8 cellular contexts compared by ENCODE assay signal in the genomic region with DNA sequence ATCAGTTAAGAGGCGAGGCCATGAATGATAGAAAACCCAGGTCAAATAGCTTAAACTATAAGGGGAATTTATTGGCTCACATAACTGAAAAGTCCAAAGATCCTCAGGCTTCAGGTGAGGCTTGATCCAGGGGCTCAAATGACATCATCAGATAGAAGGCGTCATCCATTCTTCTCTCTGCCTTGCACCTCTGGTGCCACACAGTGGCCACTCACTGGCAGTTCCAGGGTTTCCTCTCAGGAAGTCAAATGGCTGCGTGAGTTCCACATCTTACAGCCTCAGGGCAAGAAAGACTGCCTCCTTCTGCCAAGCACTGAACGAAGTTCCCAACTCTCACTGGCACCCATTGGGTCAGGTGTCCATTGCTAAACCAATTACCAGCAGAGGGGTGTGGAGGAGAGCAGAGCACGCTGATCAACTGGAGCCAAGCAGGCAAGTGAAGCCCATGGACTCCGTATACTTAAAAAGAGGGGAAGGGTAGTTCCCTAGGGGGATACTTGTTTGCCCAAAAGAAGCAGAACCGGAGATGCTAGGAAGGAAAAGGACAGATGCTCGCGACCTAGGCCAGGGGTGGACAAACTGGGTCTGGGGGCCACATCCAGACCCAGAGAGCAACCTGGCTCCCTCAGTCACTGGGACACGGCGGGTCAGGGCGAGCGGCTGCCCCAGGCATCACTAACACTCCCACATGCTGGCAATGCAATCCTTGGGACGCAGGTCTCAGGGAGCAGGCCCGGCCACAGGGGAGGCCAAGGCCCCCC.
A peak's percentile ranks its signal among the peaks of the same experiment; 100 is the strongest.
DNase-seq lines count a peak whose midpoint lies in the region; ATAC-seq and TF ChIP-seq lines count a peak whose summit lies in the region.

No MANE protein-coding gene starts in this region.

- H3K9me3 Mint-ChIP-seq in GM23338, result no peaks in the 10 kb centered on the region

- DNase-seq in AG08395 (ENCODE audit: low spot score) (peak; percentile 71), GM23338 (ENCODE audit: low spot score) (peak; percentile 80), SW480 (ENCODE audit: low spot score) (peak; percentile 57), iPS-NIHi11 (ENCODE audit: low spot score) (peak; percentile 63), esophagus muscularis mucosa (ENCODE audit: extremely low spot score) (no peak), midbrain (lab: John Stamatoyannopoulos, UW) (no peak)

- H3K27ac ChIP-seq in GM23338 (ENCODE audit: low read depth) (no peak overlapping the region), esophagus muscularis mucosa (replicated peaks in 1 of 4) (no peak overlapping the region)

- intact Hi-C loops in esophagus muscularis mucosa (cut with DNase I), result no loop called here

- TF ChIP-seq CTCF in GM23338 (conservative IDR thresholded peaks at IDR 0.05; ENCODE audit: low read depth in 2 of 2) (peak; percentile 64 to 79), esophagus muscularis mucosa (IDR thresholded peaks at IDR 0.05) (peak in 1 of 3 experiments; percentile 36)

- ATAC-seq in GM23338, result peak; percentile 73
- ATAC-seq in GM21576 (IDR thresholded peaks at IDR 0.05; ENCODE audit: unreplicated experiment), result no peak
- no peak for ATAC-seq in GM19035 (IDR thresholded peaks at IDR 0.05; ENCODE audit: unreplicated experiment)

- H4K20me1 ChIP-seq in GM23338 (replicated peaks; ENCODE audit: insufficient read depth), result no peaks in the 10 kb centered on the region

- H3K4me2 ChIP-seq in GM23338, result no peak overlapping the region

- 84% methylated on average over 10 of the region's 15 CpGs for WGBS in esophagus muscularis mucosa

- H3K36me3 Mint-ChIP-seq in GM23338 (ENCODE audit: low read depth), result no peaks in the 10 kb centered on the region

- H2AFZ ChIP-seq in GM23338, result no peak overlapping the region

- no peak for TF ChIP-seq POLR2A in esophagus muscularis mucosa (IDR thresholded peaks at IDR 0.05; ENCODE audit: low read depth)

- TF ChIP-seq EP300 in esophagus muscularis mucosa (IDR thresholded peaks at IDR 0.05), result no peak

- no peaks in the 10 kb centered on the region for H3K9me2 ChIP-seq in GM23338 (ENCODE audit: insufficient read depth)

- H3K4me1 ChIP-seq in GM23338 (ENCODE audit: insufficient read depth) (no peaks in the 10 kb centered on the region), esophagus muscularis mucosa (no peaks in the 10 kb centered on the region)

- H3K27ac Mint-ChIP-seq in GM23338, result no peak overlapping the region

- peaks cover 3% of the 10 kb centered on the region for H3K27me3 Mint-ChIP-seq in GM23338 (ENCODE audit: insufficient read depth, low read depth, poor library complexity)

- H3K27me3 ChIP-seq in GM23338 (ENCODE audit: insufficient read depth), result no peaks in the 10 kb centered on the region
- H3K27me3 ChIP-seq in esophagus muscularis mucosa, result peaks cover 0 to 56% (median 0%) of the 10 kb centered on the region in 4 donors

- no peak overlapping the region for H3K4me3 Mint-ChIP-seq in GM23338

- no peaks in the 10 kb centered on the region for H3K36me3 ChIP-seq in GM23338 (ENCODE audit: insufficient read depth)
- H3K36me3 ChIP-seq in esophagus muscularis mucosa, result no peaks in the 10 kb centered on the region

- H3K4me3 ChIP-seq in GM23338 (no peak overlapping the region), esophagus muscularis mucosa (no peak overlapping the region)

- H3K79me2 ChIP-seq in GM23338 (replicated peaks; ENCODE audit: insufficient read depth), result no peaks in the 10 kb centered on the region

- 0 out of 3 replicates have a peak, but pooled peaks cover 2% of the 10 kb centered on the region for H3K4me1 Mint-ChIP-seq in GM23338

- H3K9me3 ChIP-seq in esophagus muscularis mucosa, result no peaks in the 10 kb centered on the region

- no peaks in the 10 kb centered on the region for H3F3A ChIP-seq in GM23338 (replicated peaks; ENCODE audit: low read depth)

TF ChIP-seq in GM23338, 12 proteins besides CTCF, POLR2A, EP300 and RAD21:
- peak; percentile 93 for TF ChIP-seq CREB1 (CRISPR knock-in tag; IDR thresholded peaks at IDR 0.05; ENCODE audit: low read depth)
- TF ChIP-seq, protein P1, sequence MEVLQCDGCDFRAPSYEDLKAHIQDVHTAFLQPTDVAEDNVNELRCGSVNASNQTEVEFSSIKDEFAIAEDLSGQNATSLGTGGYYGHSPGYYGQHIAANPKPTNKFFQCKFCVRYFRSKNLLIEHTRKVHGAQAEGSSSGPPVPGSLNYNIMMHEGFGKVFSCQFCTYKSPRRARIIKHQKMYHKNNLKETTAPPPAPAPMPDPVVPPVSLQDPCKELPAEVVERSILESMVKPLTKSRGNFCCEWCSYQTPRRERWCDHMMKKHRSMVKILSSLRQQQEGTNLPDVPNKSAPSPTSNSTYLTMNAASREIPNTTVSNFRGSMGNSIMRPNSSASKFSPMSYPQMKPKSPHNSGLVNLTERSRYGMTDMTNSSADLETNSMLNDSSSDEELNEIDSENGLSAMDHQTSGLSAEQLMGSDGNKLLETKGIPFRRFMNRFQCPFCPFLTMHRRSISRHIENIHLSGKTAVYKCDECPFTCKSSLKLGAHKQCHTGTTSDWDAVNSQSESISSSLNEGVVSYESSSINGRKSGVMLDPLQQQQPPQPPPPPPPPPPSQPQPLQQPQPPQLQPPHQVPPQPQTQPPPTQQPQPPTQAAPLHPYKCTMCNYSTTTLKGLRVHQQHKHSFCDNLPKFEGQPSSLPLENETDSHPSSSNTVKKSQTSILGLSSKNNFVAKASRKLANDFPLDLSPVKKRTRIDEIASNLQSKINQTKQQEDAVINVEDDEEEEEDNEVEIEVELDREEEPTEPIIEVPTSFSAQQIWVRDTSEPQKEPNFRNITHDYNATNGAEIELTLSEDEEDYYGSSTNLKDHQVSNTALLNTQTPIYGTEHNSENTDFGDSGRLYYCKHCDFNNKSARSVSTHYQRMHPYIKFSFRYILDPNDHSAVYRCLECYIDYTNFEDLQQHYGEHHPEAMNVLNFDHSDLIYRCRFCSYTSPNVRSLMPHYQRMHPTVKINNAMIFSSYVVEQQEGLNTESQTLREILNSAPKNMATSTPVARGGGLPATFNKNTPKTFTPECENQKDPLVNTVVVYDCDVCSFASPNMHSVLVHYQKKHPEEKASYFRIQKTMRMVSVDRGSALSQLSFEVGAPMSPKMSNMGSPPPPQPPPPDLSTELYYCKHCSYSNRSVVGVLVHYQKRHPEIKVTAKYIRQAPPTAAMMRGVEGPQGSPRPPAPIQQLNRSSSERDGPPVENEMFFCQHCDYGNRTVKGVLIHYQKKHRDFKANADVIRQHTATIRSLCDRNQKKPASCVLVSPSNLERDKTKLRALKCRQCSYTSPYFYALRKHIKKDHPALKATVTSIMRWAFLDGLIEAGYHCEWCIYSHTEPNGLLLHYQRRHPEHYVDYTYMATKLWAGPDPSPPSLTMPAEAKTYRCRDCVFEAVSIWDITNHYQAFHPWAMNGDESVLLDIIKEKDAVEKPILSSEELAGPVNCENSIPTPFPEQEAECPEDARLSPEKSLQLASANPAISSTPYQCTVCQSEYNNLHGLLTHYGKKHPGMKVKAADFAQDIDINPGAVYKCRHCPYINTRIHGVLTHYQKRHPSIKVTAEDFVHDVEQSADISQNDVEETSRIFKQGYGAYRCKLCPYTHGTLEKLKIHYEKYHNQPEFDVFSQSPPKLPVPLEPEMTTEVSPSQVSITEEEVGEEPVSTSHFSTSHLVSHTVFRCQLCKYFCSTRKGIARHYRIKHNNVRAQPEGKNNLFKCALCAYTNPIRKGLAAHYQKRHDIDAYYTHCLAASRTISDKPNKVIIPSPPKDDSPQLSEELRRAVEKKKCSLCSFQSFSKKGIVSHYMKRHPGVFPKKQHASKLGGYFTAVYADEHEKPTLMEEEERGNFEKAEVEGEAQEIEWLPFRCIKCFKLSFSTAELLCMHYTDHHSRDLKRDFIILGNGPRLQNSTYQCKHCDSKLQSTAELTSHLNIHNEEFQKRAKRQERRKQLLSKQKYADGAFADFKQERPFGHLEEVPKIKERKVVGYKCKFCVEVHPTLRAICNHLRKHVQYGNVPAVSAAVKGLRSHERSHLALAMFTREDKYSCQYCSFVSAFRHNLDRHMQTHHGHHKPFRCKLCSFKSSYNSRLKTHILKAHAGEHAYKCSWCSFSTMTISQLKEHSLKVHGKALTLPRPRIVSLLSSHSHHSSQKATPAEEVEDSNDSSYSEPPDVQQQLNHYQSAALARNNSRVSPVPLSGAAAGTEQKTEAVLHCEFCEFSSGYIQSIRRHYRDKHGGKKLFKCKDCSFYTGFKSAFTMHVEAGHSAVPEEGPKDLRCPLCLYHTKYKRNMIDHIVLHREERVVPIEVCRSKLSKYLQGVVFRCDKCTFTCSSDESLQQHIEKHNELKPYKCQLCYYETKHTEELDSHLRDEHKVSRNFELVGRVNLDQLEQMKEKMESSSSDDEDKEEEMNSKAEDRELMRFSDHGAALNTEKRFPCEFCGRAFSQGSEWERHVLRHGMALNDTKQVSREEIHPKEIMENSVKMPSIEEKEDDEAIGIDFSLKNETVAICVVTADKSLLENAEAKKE (CRISPR knock-in tag; IDR thresholded peaks at IDR 0.05), result no peak

Comparison
In these comparisons a context has a peak if more than half of its experiments do, and no peak if none do; other contexts are left out.
1. DNase-seq: peak in AG08395 (single experiment), GM23338 (single experiment), SW480 (single experiment) and iPS-NIHi11 (single experiment); none in esophagus muscularis mucosa (single experiment) and midbrain (single experiment).